1 cellular context compared by ENCODE assay signal in genomic region chr5:113935453-113935852, GRCh38.
TF ChIP-seq lines count a peak whose summit lies in the region.

No MANE protein-coding gene starts in this region.

TF ChIP-seq in HepG2, 621 proteins besides CTCF, POLR2A, EP300 and RAD21 (continued from another document and continues in another):
- TF ChIP-seq ZFP82 (CRISPR knock-in tag; IDR thresholded peaks at IDR 0.05; ENCODE audit: borderline replicate concordance) (no peak), ZNF407 (CRISPR knock-in tag; IDR thresholded peaks at IDR 0.05; ENCODE audit: not compliant biosample characterization) (no peak), ZHX1 (CRISPR knock-in tag; IDR thresholded peaks at IDR 0.05; ENCODE audit: low read depth) (no peak), ZNF609 (CRISPR knock-in tag; IDR thresholded peaks at IDR 0.05; ENCODE audit: borderline replicate concordance) (peak; percentile 79; the same call in 1 of the 2 replicates), TBX3 (IDR thresholded peaks at IDR 0.05; ENCODE audit: borderline replicate concordance) (peak; percentile 91), MED13 (CRISPR knock-in tag; IDR thresholded peaks at IDR 0.05) (no peak), NBN (conservative IDR thresholded peaks at IDR 0.05) (no peak), TCF7L2 (IDR thresholded peaks at IDR 0.05; ENCODE audit: low read depth, low read length) (0 out of 2 replicates have a peak, but pooled peaks have one; percentile 37), ZNF264 (CRISPR knock-in tag; IDR thresholded peaks at IDR 0.05) (no peak), NR1H2 (CRISPR knock-in tag; IDR thresholded peaks at IDR 0.05; ENCODE audit: borderline replicate concordance, low read depth) (no peak), TCF12 (IDR thresholded peaks at IDR 0.05) (no peak), TCF12 (CRISPR knock-in tag; IDR thresholded peaks at IDR 0.05) (no peak), ZNF891 (CRISPR knock-in tag; IDR thresholded peaks at IDR 0.05) (no peak), HNF4A (CRISPR knock-in tag; IDR thresholded peaks at IDR 0.05) (no peak), FLYWCH1 (CRISPR knock-in tag; IDR thresholded peaks at IDR 0.05) (no peak), ZNF124 (CRISPR knock-in tag; IDR thresholded peaks at IDR 0.05) (no peak), TGIF2 (CRISPR knock-in tag; IDR thresholded peaks at IDR 0.05) (no peak), CBFB (CRISPR knock-in tag; IDR thresholded peaks at IDR 0.05) (no peak), ZNF597 (CRISPR knock-in tag; IDR thresholded peaks at IDR 0.05) (no peak), BRF2 (CRISPR knock-in tag; IDR thresholded peaks at IDR 0.05) (no peak), BRCA1 (CRISPR knock-in tag; IDR thresholded peaks at IDR 0.05) (no peak), NCOA5 (CRISPR knock-in tag; IDR thresholded peaks at IDR 0.05) (no peak), FOXA3 (CRISPR knock-in tag; IDR thresholded peaks at IDR 0.05) (peak; percentile 69; the same call in 1 of the 2 replicates), RXRB (CRISPR knock-in tag; IDR thresholded peaks at IDR 0.05; ENCODE audit: borderline replicate concordance) (no peak), PHF20 (CRISPR knock-in tag; IDR thresholded peaks at IDR 0.05) (no peak), ZSCAN12 (CRISPR knock-in tag; IDR thresholded peaks at IDR 0.05) (no peak), TARDBP (CRISPR knock-in tag; IDR thresholded peaks at IDR 0.05) (no peak), ZBTB1 (CRISPR knock-in tag; IDR thresholded peaks at IDR 0.05; ENCODE audit: borderline replicate concordance) (no peak), PHF8 (CRISPR knock-in tag; IDR thresholded peaks at IDR 0.05) (no peak), KLF11 (CRISPR knock-in tag; IDR thresholded peaks at IDR 0.05) (no peak), HNRNPLL (IDR thresholded peaks at IDR 0.05; ENCODE audit: low read depth, low read length, poor library complexity, severe bottlenecking) (no peak), FOXA1 (IDR thresholded peaks at IDR 0.05) (0 out of 2 replicates have a peak, but pooled peaks have one; percentile 50), FOXA1 (CRISPR knock-in tag; IDR thresholded peaks at IDR 0.05) (peak; percentile 53; the same call in 1 of the 2 replicates)
- TF ChIP-seq, protein P1, sequence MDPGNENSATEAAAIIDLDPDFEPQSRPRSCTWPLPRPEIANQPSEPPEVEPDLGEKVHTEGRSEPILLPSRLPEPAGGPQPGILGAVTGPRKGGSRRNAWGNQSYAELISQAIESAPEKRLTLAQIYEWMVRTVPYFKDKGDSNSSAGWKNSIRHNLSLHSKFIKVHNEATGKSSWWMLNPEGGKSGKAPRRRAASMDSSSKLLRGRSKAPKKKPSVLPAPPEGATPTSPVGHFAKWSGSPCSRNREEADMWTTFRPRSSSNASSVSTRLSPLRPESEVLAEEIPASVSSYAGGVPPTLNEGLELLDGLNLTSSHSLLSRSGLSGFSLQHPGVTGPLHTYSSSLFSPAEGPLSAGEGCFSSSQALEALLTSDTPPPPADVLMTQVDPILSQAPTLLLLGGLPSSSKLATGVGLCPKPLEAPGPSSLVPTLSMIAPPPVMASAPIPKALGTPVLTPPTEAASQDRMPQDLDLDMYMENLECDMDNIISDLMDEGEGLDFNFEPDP (CRISPR knock-in tag; conservative IDR thresholded peaks at IDR 0.05): no peak
- TF ChIP-seq, protein P2, sequence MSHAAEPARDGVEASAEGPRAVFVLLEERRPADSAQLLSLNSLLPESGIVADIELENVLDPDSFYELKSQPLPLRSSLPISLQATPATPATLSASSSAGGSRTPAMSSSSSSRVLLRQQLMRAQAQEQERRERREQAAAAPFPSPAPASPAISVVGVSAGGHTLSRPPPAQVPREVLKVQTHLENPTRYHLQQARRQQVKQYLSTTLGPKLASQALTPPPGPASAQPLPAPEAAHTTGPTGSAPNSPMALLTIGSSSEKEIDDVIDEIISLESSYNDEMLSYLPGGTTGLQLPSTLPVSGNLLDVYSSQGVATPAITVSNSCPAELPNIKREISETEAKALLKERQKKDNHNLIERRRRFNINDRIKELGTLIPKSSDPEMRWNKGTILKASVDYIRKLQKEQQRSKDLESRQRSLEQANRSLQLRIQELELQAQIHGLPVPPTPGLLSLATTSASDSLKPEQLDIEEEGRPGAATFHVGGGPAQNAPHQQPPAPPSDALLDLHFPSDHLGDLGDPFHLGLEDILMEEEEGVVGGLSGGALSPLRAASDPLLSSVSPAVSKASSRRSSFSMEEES (CRISPR knock-in tag; IDR thresholded peaks at IDR 0.05): no peak
- TF ChIP-seq, protein P3, sequence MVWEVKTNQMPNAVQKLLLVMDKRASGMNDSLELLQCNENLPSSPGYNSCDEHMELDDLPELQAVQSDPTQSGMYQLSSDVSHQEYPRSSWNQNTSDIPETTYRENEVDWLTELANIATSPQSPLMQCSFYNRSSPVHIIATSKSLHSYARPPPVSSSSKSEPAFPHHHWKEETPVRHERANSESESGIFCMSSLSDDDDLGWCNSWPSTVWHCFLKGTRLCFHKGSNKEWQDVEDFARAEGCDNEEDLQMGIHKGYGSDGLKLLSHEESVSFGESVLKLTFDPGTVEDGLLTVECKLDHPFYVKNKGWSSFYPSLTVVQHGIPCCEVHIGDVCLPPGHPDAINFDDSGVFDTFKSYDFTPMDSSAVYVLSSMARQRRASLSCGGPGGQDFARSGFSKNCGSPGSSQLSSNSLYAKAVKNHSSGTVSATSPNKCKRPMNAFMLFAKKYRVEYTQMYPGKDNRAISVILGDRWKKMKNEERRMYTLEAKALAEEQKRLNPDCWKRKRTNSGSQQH (CRISPR knock-in tag; IDR thresholded peaks at IDR 0.05; ENCODE audit: low read depth): no peak
